1 cellular context compared by ENCODE assay signal in genomic region chr12:46217686-46218508, GRCh38.
TF ChIP-seq lines count a peak whose summit lies in the region.

No MANE protein-coding gene starts in this region.

TF ChIP-seq in GM12878, 131 proteins besides CTCF, POLR2A, EP300 and RAD21 (continued from another document and continues in another):
- TF ChIP-seq MLLT1 (IDR thresholded peaks at IDR 0.05) (peak; percentile 99), JUND (IDR thresholded peaks at IDR 0.05; ENCODE audit: low read depth, low read length) (no peak), SMARCA5 (IDR thresholded peaks at IDR 0.05) (0 out of 2 replicates have a peak, but pooled peaks have one; percentile 17), SP1 (IDR thresholded peaks at IDR 0.05; ENCODE audit: low read depth, low read length) (peak; percentile 75), ZBTB33 (IDR thresholded peaks at IDR 0.05) (no peak), CHD1 (IDR thresholded peaks at IDR 0.05; ENCODE audit: low read depth, low read length) (no peak), POLR2AphosphoS2 (IDR thresholded peaks at IDR 0.05; ENCODE audit: low read depth, low read length) (no peak), ZNF217 (IDR thresholded peaks at IDR 0.05) (peak; percentile 84; the same call in 1 of the 2 replicates), POU2F2 (IDR thresholded peaks at IDR 0.05; ENCODE audit: borderline replicate concordance, low read depth, low read length) (peak; percentile 81), CHD2 (IDR thresholded peaks at IDR 0.05; ENCODE audit: borderline replicate concordance, low read depth, low read length) (peak; percentile 67), ESRRA (IDR thresholded peaks at IDR 0.05; ENCODE audit: low read length) (no peak), RCOR1 (conservative IDR thresholded peaks at IDR 0.05; ENCODE audit: low read depth, low read length) (no peak), TCF7 (IDR thresholded peaks at IDR 0.05; ENCODE audit: borderline replicate concordance) (no peak), KLF5 (IDR thresholded peaks at IDR 0.05; ENCODE audit: partially characterized antibody) (no peak), NFIC (IDR thresholded peaks at IDR 0.05; ENCODE audit: low read depth, low read length) (peak; percentile 98), MTA3 (IDR thresholded peaks at IDR 0.05; ENCODE audit: borderline replicate concordance, low read length) (peak; percentile 97), GATAD2B (conservative IDR thresholded peaks at IDR 0.05; ENCODE audit: low read depth) (peak; percentile 95), BMI1 (IDR thresholded peaks at IDR 0.05; ENCODE audit: borderline replicate concordance) (peak; percentile 85), ZBED1 (IDR thresholded peaks at IDR 0.05; ENCODE audit: borderline replicate concordance) (peak; percentile 79; the same call in 1 of the 2 replicates), ZSCAN29 (IDR thresholded peaks at IDR 0.05) (no peak), GABPA (IDR thresholded peaks at IDR 0.05; ENCODE audit: low read depth) (no peak), RBBP5 (conservative IDR thresholded peaks at IDR 0.05) (no peak), ZNF687 (IDR thresholded peaks at IDR 0.05) (no peak), ZZZ3 (IDR thresholded peaks at IDR 0.05; ENCODE audit: control insufficient read depth, insufficient read length, low read depth) (no peak), ZBTB40 (IDR thresholded peaks at IDR 0.05; ENCODE audit: borderline replicate concordance) (no peak), ZNF592 (IDR thresholded peaks at IDR 0.05) (no peak), ZNF207 (IDR thresholded peaks at IDR 0.05; ENCODE audit: borderline replicate concordance) (peak; percentile 32; the same call in 1 of the 2 replicates), RUNX3 (IDR thresholded peaks at IDR 0.05; ENCODE audit: low read length) (peak; percentile 100), LARP7 (IDR thresholded peaks at IDR 0.05) (no peak), IRF4 (IDR thresholded peaks at IDR 0.05; ENCODE audit: low read depth, low read length) (peak; percentile 92), USF2 (IDR thresholded peaks at IDR 0.05; ENCODE audit: borderline replicate concordance, low read depth, low read length) (no peak), CUX1 (IDR thresholded peaks at IDR 0.05; ENCODE audit: insufficient replicate concordance, low read depth, low read length) (peak; percentile 56), HSF1 (IDR thresholded peaks at IDR 0.05; ENCODE audit: low read depth, low read length) (no peak), ZNF24 (IDR thresholded peaks at IDR 0.05) (0 out of 2 replicates have a peak, but pooled peaks have one; percentile 18), DPF2 (IDR thresholded peaks at IDR 0.05) (peak; percentile 99)
